1 cellular context compared by ENCODE assay signal in genomic region chr4:76515975-76516853, GRCh38.
TF ChIP-seq lines count a peak whose summit lies in the region.

No MANE protein-coding gene starts in this region.

TF ChIP-seq in GM12878, 131 proteins besides CTCF, POLR2A, EP300 and RAD21 (continued from another document):
- TF ChIP-seq, protein P1, sequence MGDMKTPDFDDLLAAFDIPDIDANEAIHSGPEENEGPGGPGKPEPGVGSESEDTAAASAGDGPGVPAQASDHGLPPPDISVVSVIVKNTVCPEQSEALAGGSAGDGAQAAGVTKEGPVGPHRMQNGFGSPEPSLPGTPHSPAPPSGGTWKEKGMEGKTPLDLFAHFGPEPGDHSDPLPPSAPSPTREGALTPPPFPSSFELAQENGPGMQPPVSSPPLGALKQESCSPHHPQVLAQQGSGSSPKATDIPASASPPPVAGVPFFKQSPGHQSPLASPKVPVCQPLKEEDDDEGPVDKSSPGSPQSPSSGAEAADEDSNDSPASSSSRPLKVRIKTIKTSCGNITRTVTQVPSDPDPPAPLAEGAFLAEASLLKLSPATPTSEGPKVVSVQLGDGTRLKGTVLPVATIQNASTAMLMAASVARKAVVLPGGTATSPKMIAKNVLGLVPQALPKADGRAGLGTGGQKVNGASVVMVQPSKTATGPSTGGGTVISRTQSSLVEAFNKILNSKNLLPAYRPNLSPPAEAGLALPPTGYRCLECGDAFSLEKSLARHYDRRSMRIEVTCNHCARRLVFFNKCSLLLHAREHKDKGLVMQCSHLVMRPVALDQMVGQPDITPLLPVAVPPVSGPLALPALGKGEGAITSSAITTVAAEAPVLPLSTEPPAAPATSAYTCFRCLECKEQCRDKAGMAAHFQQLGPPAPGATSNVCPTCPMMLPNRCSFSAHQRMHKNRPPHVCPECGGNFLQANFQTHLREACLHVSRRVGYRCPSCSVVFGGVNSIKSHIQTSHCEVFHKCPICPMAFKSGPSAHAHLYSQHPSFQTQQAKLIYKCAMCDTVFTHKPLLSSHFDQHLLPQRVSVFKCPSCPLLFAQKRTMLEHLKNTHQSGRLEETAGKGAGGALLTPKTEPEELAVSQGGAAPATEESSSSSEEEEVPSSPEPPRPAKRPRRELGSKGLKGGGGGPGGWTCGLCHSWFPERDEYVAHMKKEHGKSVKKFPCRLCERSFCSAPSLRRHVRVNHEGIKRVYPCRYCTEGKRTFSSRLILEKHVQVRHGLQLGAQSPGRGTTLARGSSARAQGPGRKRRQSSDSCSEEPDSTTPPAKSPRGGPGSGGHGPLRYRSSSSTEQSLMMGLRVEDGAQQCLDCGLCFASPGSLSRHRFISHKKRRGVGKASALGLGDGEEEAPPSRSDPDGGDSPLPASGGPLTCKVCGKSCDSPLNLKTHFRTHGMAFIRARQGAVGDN (IDR thresholded peaks at IDR 0.05), result no peak
- TF ChIP-seq E2F8 (IDR thresholded peaks at IDR 0.05; ENCODE audit: low read depth, partially characterized antibody), result no peak
- no peak for TF ChIP-seq RB1 (IDR thresholded peaks at IDR 0.05; ENCODE audit: borderline replicate concordance)
- peak; percentile 63; the same call in 1 of the 2 replicates for TF ChIP-seq MEF2A (IDR thresholded peaks at IDR 0.05; ENCODE audit: insufficient read depth, low read depth, low read length)
- TF ChIP-seq NBN (IDR thresholded peaks at IDR 0.05), result no peak
- no peak for TF ChIP-seq ESRRA (IDR thresholded peaks at IDR 0.05; ENCODE audit: low read length)
- TF ChIP-seq, protein P2, sequence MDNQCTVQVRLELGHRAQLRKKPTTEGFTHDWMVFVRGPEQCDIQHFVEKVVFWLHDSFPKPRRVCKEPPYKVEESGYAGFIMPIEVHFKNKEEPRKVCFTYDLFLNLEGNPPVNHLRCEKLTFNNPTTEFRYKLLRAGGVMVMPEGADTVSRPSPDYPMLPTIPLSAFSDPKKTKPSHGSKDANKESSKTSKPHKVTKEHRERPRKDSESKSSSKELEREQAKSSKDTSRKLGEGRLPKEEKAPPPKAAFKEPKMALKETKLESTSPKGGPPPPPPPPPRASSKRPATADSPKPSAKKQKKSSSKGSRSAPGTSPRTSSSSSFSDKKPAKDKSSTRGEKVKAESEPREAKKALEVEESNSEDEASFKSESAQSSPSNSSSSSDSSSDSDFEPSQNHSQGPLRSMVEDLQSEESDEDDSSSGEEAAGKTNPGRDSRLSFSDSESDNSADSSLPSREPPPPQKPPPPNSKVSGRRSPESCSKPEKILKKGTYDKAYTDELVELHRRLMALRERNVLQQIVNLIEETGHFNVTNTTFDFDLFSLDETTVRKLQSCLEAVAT (IDR thresholded peaks at IDR 0.05), result no peak
- 0 out of 2 replicates have a peak, but pooled peaks have one; percentile 57 for TF ChIP-seq MTA3 (IDR thresholded peaks at IDR 0.05; ENCODE audit: borderline replicate concordance, low read length)
- TF ChIP-seq FOXM1 (IDR thresholded peaks at IDR 0.05; ENCODE audit: low read depth, low read length), result peak; percentile 81
- TF ChIP-seq YBX1 (IDR thresholded peaks at IDR 0.05), result no peak
- no peak for TF ChIP-seq IRF5 (IDR thresholded peaks at IDR 0.05; ENCODE audit: borderline replicate concordance)
- TF ChIP-seq ETV6 (conservative IDR thresholded peaks at IDR 0.05 in 1 of 2, IDR thresholded peaks at IDR 0.05 in 1 of 2; ENCODE audit: borderline replicate concordance in 1 of 2, low read depth in 1 of 2), result peak in 1 of 2 experiments; percentile 51; a peak in 1 of 4 replicates
- no peak for TF ChIP-seq SMAD1 (IDR thresholded peaks at IDR 0.05; ENCODE audit: low read depth, partially characterized antibody)
- peak; percentile 99 for TF ChIP-seq RUNX3 (IDR thresholded peaks at IDR 0.05; ENCODE audit: low read length)
- TF ChIP-seq IKZF1 (conservative IDR thresholded peaks at IDR 0.05), result no peak
- no peak for TF ChIP-seq TARDBP (IDR thresholded peaks at IDR 0.05; ENCODE audit: borderline replicate concordance)
- TF ChIP-seq SUZ12 (IDR thresholded peaks at IDR 0.05; ENCODE audit: unreplicated experiment), result no peak
- no peak for TF ChIP-seq FOXK2 (IDR thresholded peaks at IDR 0.05)
- peak; percentile 68 for TF ChIP-seq BCL3 (IDR thresholded peaks at IDR 0.05; ENCODE audit: borderline replicate concordance, insufficient read depth, low read depth, low read length, poor library complexity, severe bottlenecking)
- TF ChIP-seq, protein P3, sequence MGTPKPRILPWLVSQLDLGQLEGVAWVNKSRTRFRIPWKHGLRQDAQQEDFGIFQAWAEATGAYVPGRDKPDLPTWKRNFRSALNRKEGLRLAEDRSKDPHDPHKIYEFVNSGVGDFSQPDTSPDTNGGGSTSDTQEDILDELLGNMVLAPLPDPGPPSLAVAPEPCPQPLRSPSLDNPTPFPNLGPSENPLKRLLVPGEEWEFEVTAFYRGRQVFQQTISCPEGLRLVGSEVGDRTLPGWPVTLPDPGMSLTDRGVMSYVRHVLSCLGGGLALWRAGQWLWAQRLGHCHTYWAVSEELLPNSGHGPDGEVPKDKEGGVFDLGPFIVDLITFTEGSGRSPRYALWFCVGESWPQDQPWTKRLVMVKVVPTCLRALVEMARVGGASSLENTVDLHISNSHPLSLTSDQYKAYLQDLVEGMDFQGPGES (IDR thresholded peaks at IDR 0.05), result no peak
- TF ChIP-seq BHLHE40 (IDR thresholded peaks at IDR 0.05; ENCODE audit: borderline replicate concordance in 1 of 2, low read depth in 2 of 2, low read length in 1 of 2), result no peak
- TF ChIP-seq CBFB (IDR thresholded peaks at IDR 0.05; ENCODE audit: low read depth), result peak; percentile 77; the same call in 1 of the 2 replicates
- no peak for TF ChIP-seq SMC3 (IDR thresholded peaks at IDR 0.05; ENCODE audit: borderline replicate concordance, low read length)
- TF ChIP-seq SP1 (IDR thresholded peaks at IDR 0.05; ENCODE audit: low read depth, low read length), result no peak
- TF ChIP-seq SUPT20H (IDR thresholded peaks at IDR 0.05; ENCODE audit: borderline replicate concordance, control insufficient read depth, low read depth, low read length), result no peak
- no peak for TF ChIP-seq BRCA1 (IDR thresholded peaks at IDR 0.05; ENCODE audit: low read depth, low read length)
- no peak for TF ChIP-seq NFXL1 (IDR thresholded peaks at IDR 0.05; ENCODE audit: borderline replicate concordance)
- no peak for TF ChIP-seq SREBF2 (IDR thresholded peaks at IDR 0.05; ENCODE audit: low read length)
- TF ChIP-seq GABPA (IDR thresholded peaks at IDR 0.05; ENCODE audit: low read depth), result peak; percentile 48; the same call in 1 of the 2 replicates
- TF ChIP-seq EZH2 (IDR thresholded peaks at IDR 0.05; ENCODE audit: borderline replicate concordance, control insufficient read depth, low read depth, low read length), result peak; percentile 80; the same call in 1 of the 2 replicates
- TF ChIP-seq E4F1 (IDR thresholded peaks at IDR 0.05; ENCODE audit: borderline replicate concordance, partially characterized antibody), result no peak
- peak; percentile 45; the same call in 1 of the 2 replicates for TF ChIP-seq DPF2 (IDR thresholded peaks at IDR 0.05)
- peak; percentile 69; the same call in 1 of the 3 replicates for TF ChIP-seq POU2F2 (IDR thresholded peaks at IDR 0.05; ENCODE audit: borderline replicate concordance, low read depth, low read length)
- no peak for TF ChIP-seq ELK1 (IDR thresholded peaks at IDR 0.05; ENCODE audit: low read depth, low read length)
- TF ChIP-seq SMAD5 (IDR thresholded peaks at IDR 0.05; ENCODE audit: low read depth), result no peak
